9 cellular contexts compared by ENCODE assay signal in the genomic region with DNA sequence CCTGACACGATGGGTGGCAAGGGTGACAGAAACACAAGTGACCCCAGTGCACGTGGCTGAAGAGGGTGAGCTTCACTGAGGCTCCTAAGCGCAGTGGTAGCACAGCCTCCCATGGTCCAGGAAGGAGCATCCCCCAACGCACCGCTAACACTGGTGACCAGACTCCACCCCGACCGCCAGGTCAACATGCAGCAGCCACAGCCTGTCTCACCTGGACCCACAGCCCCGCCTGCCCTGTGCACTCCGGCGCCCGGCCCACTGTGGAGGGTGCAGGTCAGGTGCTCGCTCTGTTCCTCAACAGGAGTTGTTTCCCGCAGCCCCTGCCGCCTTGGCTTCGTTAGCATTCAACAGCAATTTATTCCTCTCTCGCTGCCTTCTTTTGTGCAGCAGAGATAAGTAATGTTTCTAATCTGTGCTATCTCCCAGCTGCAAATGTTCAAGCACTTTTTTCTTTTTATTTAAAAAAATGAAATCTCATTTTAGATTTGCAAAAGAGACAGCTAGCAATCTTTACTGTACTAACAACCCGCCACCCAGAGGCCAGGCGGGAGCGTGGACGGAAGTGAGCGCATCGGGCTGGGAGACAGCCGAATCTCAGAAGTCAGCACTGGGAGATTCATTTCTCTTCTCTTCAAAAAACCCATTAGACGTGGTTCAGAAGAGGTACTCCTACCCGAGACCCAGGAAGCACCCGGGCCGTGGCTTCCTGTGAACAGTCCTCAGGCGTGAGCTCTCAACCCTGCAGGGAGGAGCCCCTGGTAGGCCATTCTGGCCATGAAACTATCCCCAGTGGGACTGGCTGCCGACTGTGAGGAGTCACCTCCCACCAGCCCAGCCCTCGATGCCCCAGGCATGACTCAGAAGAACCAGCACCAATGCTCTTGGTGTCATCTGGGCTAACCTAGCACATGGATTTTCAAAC.
DNase-seq lines count a peak whose midpoint lies in the region; ATAC-seq and TF ChIP-seq lines count a peak whose summit lies in the region.
"Had no signal": no experiment of that assay in that cellular context is flagged by ENCODE, and none has a peak within 500 bp of the region (broad histone marks: within the 10 kb centered on the region; RNA-seq: fewer than 3 reads in every experiment).

No MANE protein-coding gene starts in this region.

- no peaks in the 10 kb centered on the region for H3K36me3 ChIP-seq in thyroid gland

- DNase-seq in CD4-positive, alpha-beta T cell: peak in 7 of 10 experiments; percentile 4 to 45 (median 22)
- DNase-seq in HFFc6: peak; percentile 58
- peak; percentile 29 to 39 for DNase-seq in activated CD4-positive, alpha-beta T cell treated with anti-CD3 and anti-CD28 coated beads, Interleukin-2, amount 50 U/mL, for 48 hours
- DNase-seq in kidney tubule cell (ENCODE audit: low spot score): peak; percentile 11
- DNase-seq in COR-L47 (lab: John Stamatoyannopoulos, UW): no peak
- DNase-seq in OCI-M1 (lab: John Stamatoyannopoulos, UW): no peak
- DNase-seq in thyroid gland: no peak
- DNase-seq in HEK293T (ENCODE audit: extremely low spot score): no peak

- TF ChIP-seq CTCF in CD4-positive, alpha-beta T cell (IDR thresholded peaks at IDR 0.05): peak; percentile 20
- TF ChIP-seq CTCF in HFFc6 (IDR thresholded peaks at IDR 0.05): no peak; the same call in 1 of the 2 replicates
- no peak for TF ChIP-seq CTCF in thyroid gland (IDR thresholded peaks at IDR 0.05)

- TF ChIP-seq POLR2A in thyroid gland (IDR thresholded peaks at IDR 0.05): no peak

- peak; percentile 67 for ATAC-seq in CD4-positive, alpha-beta T cell (ENCODE audit: poor library complexity)
- ATAC-seq: Panc1 had no signal

- peaks cover 48% of the 10 kb centered on the region for H3K4me1 Mint-ChIP-seq in CD4-positive, alpha-beta T cell (ENCODE audit: low read depth)
- peaks cover 29% of the 10 kb centered on the region for H3K4me1 Mint-ChIP-seq in HFFc6 (ENCODE audit: low read depth)

- H3K4me3 Mint-ChIP-seq in CD4-positive, alpha-beta T cell: peak overlapping the region; percentile 25
- H3K4me3 Mint-ChIP-seq in HFFc6: no peak overlapping the region

- H3K27ac ChIP-seq in CD4-positive, alpha-beta T cell (ENCODE audit: low read depth, low read length): peak overlapping the region; percentile 32
- H3K27ac ChIP-seq in thyroid gland: no peak overlapping the region

- intact Hi-C loops in CD4-positive, alpha-beta T cell (cut with DNase I, micrococcal nuclease): loop anchor here in 1 of 2 experiments (5.0 kb wide), 1 partner anchor 293 kb away; no protein-coding TSS in a partner anchor
- intact Hi-C loops in thyroid gland (cut with DNase I): no loop called here

- no peak overlapping the region for H3K4me3 ChIP-seq in thyroid gland (replicated peaks in 1 of 3)

- no peaks in the 10 kb centered on the region for H3K27me3 ChIP-seq in CD4-positive, alpha-beta T cell (ENCODE audit: control insufficient read depth, insufficient read depth, low read length)
- no peaks in the 10 kb centered on the region for H3K27me3 ChIP-seq in thyroid gland

- peaks cover 7 to 12% of the 10 kb centered on the region in 2 donors for H3K4me1 ChIP-seq in thyroid gland

- H3K27ac Mint-ChIP-seq in CD4-positive, alpha-beta T cell: peak overlapping the region; percentile 73
- peak overlapping the region; percentile 74 for H3K27ac Mint-ChIP-seq in HFFc6

- no peaks in the 10 kb centered on the region for H3K36me3 Mint-ChIP-seq in CD4-positive, alpha-beta T cell (ENCODE audit: low read depth)
- H3K36me3 Mint-ChIP-seq in HFFc6 (ENCODE audit: low read depth): peaks cover 6% of the 10 kb centered on the region; the same call in 1 of the 2 replicates

- 86 to 87% methylated on average over 28 to 30 of the region's 30 CpGs for WGBS in thyroid gland, 2 donors

- no peaks in the 10 kb centered on the region for H3K9me3 Mint-ChIP-seq in CD4-positive, alpha-beta T cell
- H3K9me3 Mint-ChIP-seq in HFFc6: no peaks in the 10 kb centered on the region

- H3K9me3 ChIP-seq in CD4-positive, alpha-beta T cell (ENCODE audit: control insufficient read depth, low read length): no peaks in the 10 kb centered on the region
- H3K9me3 ChIP-seq in thyroid gland: no peaks in the 10 kb centered on the region

- CTCF ChIA-PET in CD4-positive, alpha-beta T cell (lab: Charles Lee): no interaction called here
- CTCF ChIA-PET in HEK293T (lab: Yijun Ruan, JAX): no interaction called here

- no peaks in the 10 kb centered on the region for H3K27me3 Mint-ChIP-seq in CD4-positive, alpha-beta T cell
- peaks cover 2% of the 10 kb centered on the region; the same call in 1 of the 2 replicates for H3K27me3 Mint-ChIP-seq in HFFc6 (ENCODE audit: insufficient read depth)

- POLR2A ChIA-PET in CD4-positive, alpha-beta T cell (lab: Charles Lee): interaction anchor here (1.2 to 1.6 kb wide), 4 partner anchors 11 to 173 kb away, joined by 3 to 5 read pairs (median 3); no protein-coding TSS in a partner anchor
- POLR2A ChIA-PET in HEK293T (lab: Yijun Ruan, JAX): no interaction called here

TF ChIP-seq in HEK293T, 16 proteins besides CTCF, POLR2A, EP300 and RAD21:
- TF ChIP-seq HDGF (IDR thresholded peaks at IDR 0.05; ENCODE audit: borderline replicate concordance) (no peak), L3MBTL2 (conservative IDR thresholded peaks at IDR 0.05) (no peak), TARDBP (IDR thresholded peaks at IDR 0.05) (no peak), ARNT (IDR thresholded peaks at IDR 0.05) (no peak), BHLHE40 (IDR thresholded peaks at IDR 0.05; ENCODE audit: borderline replicate concordance) (no peak), FOXM1 (IDR thresholded peaks at IDR 0.05; ENCODE audit: borderline replicate concordance) (no peak), LEF1 (IDR thresholded peaks at IDR 0.05; ENCODE audit: borderline replicate concordance) (no peak), ELF4 (IDR thresholded peaks at IDR 0.05) (no peak), SUZ12 (IDR thresholded peaks at IDR 0.05) (no peak), CTBP1 (IDR thresholded peaks at IDR 0.05; ENCODE audit: borderline replicate concordance) (no peak), ZNF384 (IDR thresholded peaks at IDR 0.05) (no peak), FOXA1 (IDR thresholded peaks at IDR 0.05) (no peak), SP1 (IDR thresholded peaks at IDR 0.05) (no peak), FOXK2 (IDR thresholded peaks at IDR 0.05) (no peak), NFRKB (IDR thresholded peaks at IDR 0.05) (no peak)
- TF ChIP-seq, protein P1, sequence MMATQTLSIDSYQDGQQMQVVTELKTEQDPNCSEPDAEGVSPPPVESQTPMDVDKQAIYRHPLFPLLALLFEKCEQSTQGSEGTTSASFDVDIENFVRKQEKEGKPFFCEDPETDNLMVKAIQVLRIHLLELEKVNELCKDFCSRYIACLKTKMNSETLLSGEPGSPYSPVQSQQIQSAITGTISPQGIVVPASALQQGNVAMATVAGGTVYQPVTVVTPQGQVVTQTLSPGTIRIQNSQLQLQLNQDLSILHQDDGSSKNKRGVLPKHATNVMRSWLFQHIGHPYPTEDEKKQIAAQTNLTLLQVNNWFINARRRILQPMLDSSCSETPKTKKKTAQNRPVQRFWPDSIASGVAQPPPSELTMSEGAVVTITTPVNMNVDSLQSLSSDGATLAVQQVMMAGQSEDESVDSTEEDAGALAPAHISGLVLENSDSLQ (IDR thresholded peaks at IDR 0.05): no peak

Comparison
In these comparisons a context has a peak if more than half of its experiments do, and no peak if none do; other contexts are left out.
1. DNase-seq: peak in CD4-positive, alpha-beta T cell (7 of 10), HFFc6 (single experiment), activated CD4-positive, alpha-beta T cell treated with anti-CD3 and anti-CD28 coated beads, Interleukin-2, amount 50 U/mL, for 48 hours (2 of 2) and kidney tubule cell (single experiment); none in COR-L47 (single experiment), OCI-M1 (single experiment), thyroid gland (0 of 2) and HEK293T (single experiment).